Comparison of ENCODE assay signal across 8 cellular contexts in genomic region chr18:57437433-57437781, GRCh38. TPM values are rescaled to one million over a fixed set of nuclear protein-coding genes. Genes with fewer than 3 reads are reported as not detected.
A peak's percentile ranks its signal among the peaks of the same experiment; 100 is the strongest.
DNase-seq lines count a peak whose midpoint lies in the region; TF ChIP-seq lines count a peak whose summit lies in the region.

No MANE protein-coding gene starts in this region.

- intact Hi-C loops in ascending aorta (cut with DNase I) = loop anchor here (10.0 kb wide), 1 partner anchor 407 kb away; no protein-coding TSS in a partner anchor

- H3K9me3 Mint-ChIP-seq in brain = peaks cover 0 to 10% (median 0%) of the 10 kb centered on the region in 5 experiments

- peaks cover 16% of the 10 kb centered on the region for H3K36me3 Mint-ChIP-seq in brain

- DNase-seq in NCI-H2196 (lab: John Stamatoyannopoulos, UW; ENCODE audit: unreplicated experiment) (peak; percentile 22), NCI-H2196 treated with DMSO at 0.1 percent for 48 hours (lab: John Stamatoyannopoulos, UW; ENCODE audit: unreplicated experiment) (no peak), LNCaP clone FGC (ENCODE audit: low read depth) (no peak), ascending aorta (ENCODE audit: low spot score in 2 of 2) (no peak), T-helper 9 cell (no peak), NK-92 (lab: John Stamatoyannopoulos, UW; ENCODE audit: unreplicated experiment) (no peak)

- H3K4me3 ChIP-seq in LNCaP clone FGC (ENCODE audit: low read depth, low read length) = peak overlapping the region; percentile 49
- peak overlapping the region; percentile 73 for H3K4me3 ChIP-seq in neuron (ENCODE audit: low read length)
- no peak overlapping the region for H3K4me3 ChIP-seq in ascending aorta

- peaks cover 68% of the 10 kb centered on the region for H3K4me1 Mint-ChIP-seq in brain

- H3K9me3 ChIP-seq in neuron (ENCODE audit: low read length) = peaks cover 14% of the 10 kb centered on the region
- H3K9me3 ChIP-seq in ascending aorta = no peaks in the 10 kb centered on the region

- TF ChIP-seq CTCF in LNCaP clone FGC (IDR thresholded peaks at IDR 0.05; ENCODE audit: control insufficient read depth, extremely low read depth, insufficient read depth) (no peak), brain (conservative IDR thresholded peaks at IDR 0.05) (no peak), ascending aorta (IDR thresholded peaks at IDR 0.05) (no peak)

- H2AFZ ChIP-seq in neuron (ENCODE audit: low read depth, low read length) = peak overlapping the region; percentile 63

- H3K27me3 Mint-ChIP-seq in brain = peaks cover 98% of the 10 kb centered on the region

- no peak overlapping the region for H3K27ac ChIP-seq in ascending aorta

- peak overlapping the region; percentile 91 to 98 (median 93) for H3K4me3 Mint-ChIP-seq in brain

- H3K27me3 ChIP-seq in neuron (ENCODE audit: insufficient read depth, low read length) (peaks cover 43% of the 10 kb centered on the region), ascending aorta (peaks cover 42% of the 10 kb centered on the region)

- H3K4me1 ChIP-seq in neuron (ENCODE audit: insufficient read depth, low read length) (peaks cover 47% of the 10 kb centered on the region), ascending aorta (peaks cover 3 to 20% of the 10 kb centered on the region in 2 donors)

- no peaks in the 10 kb centered on the region for H3K36me3 ChIP-seq in neuron (ENCODE audit: insufficient read depth, low read length)
- H3K36me3 ChIP-seq in ascending aorta = no peaks in the 10 kb centered on the region

- H3K27ac Mint-ChIP-seq in brain = peak overlapping the region; percentile 45 to 98 (median 94)

RNA-seq across cellular contexts. Expression of gene ONECUT2, which starts 2.2 kb away (rescaled TPM):
- polyA plus RNA-seq in brain (ENCODE audit: insufficient read depth, low read depth, low replicate concordance) = 2.1 TPM
- total RNA-seq in ascending aorta = 0.11 TPM

Comparison
In these comparisons a context has a peak if more than half of its experiments do, and no peak if none do; other contexts are left out.
1. H3K4me3 ChIP-seq: peak in LNCaP clone FGC (single experiment) and neuron (single experiment); none in ascending aorta (0 of 2).